In genomic region chr19:42285546-42285945, GRCh38 we compare ENCODE assay signal across 1 cellular context.
A peak's percentile ranks its signal among the peaks of the same experiment; 100 is the strongest.
TF ChIP-seq lines count a peak whose summit lies in the region.

No MANE protein-coding gene starts in this region.

TF ChIP-seq in HepG2, 621 proteins besides CTCF, POLR2A, EP300 and RAD21:
- TF ChIP-seq ZSCAN21 (CRISPR knock-in tag; IDR thresholded peaks at IDR 0.05; ENCODE audit: borderline replicate concordance) (0 out of 2 replicates have a peak, but pooled peaks have one; percentile 37), ZNF318 (CRISPR knock-in tag; IDR thresholded peaks at IDR 0.05) (no peak), IKZF4 (CRISPR knock-in tag; IDR thresholded peaks at IDR 0.05; ENCODE audit: borderline replicate concordance, low read depth, not compliant biosample characterization) (no peak), MED8 (CRISPR knock-in tag; IDR thresholded peaks at IDR 0.05; ENCODE audit: insufficient replicate concordance) (no peak), NR1H2 (CRISPR knock-in tag; IDR thresholded peaks at IDR 0.05; ENCODE audit: borderline replicate concordance, low read depth) (no peak), ZBTB20 (CRISPR knock-in tag; IDR thresholded peaks at IDR 0.05; ENCODE audit: borderline replicate concordance, low read depth) (no peak), MTA3 (CRISPR knock-in tag; IDR thresholded peaks at IDR 0.05) (no peak), ZNF253 (CRISPR knock-in tag; IDR thresholded peaks at IDR 0.05; ENCODE audit: borderline replicate concordance) (0 out of 2 replicates have a peak, but pooled peaks have one; percentile 38)
